20 cellular contexts compared by ENCODE assay signal in genomic region chr1:75472089-75472970, GRCh38.
"Had no signal": no experiment of that assay in that cellular context is flagged by ENCODE, and none has a peak within 500 bp of the region (broad histone marks: within the 10 kb centered on the region; RNA-seq: fewer than 3 reads in every experiment).

No MANE protein-coding gene starts in this region.

- H3K36me3 ChIP-seq: colonic mucosa, gastroesophageal sphincter, neutrophil, thyroid gland had no signal

- H3K4me1 ChIP-seq: colonic mucosa, parathyroid adenoma, thyroid gland had no signal

- H3K27ac ChIP-seq: colonic mucosa, gastroesophageal sphincter, neutrophil, parathyroid adenoma, thyroid gland had no signal

- DNase-seq: activated B cell treated with CpG ODN at 0.5 μM for 24 hours; activated CD4-positive, alpha-beta T cell treated with anti-CD3 and anti-CD28 coated beads for 4 hours; activated CD4-positive, alpha-beta T cell treated with anti-CD3 and anti-CD28 coated beads, Interleukin-2, amount 50 U/mL, for 48 hours; activated effector memory CD4-positive, alpha-beta T cell treated with Interleukin-2 at 50 U/mL for 16 hours; activated naive CD4-positive, alpha-beta T cell treated with anti-CD3 and anti-CD28 coated beads for 36 hours; activated naive CD8-positive, alpha-beta T cell treated with anti-CD3 and anti-CD28 coated beads, Interleukin-2, amount 10 ng/mL, durations not matched to agents 7 days and 5 days; activated T-cell treated with anti-CD3 and anti-CD28 coated beads, Interleukin-2, amount 50 U/mL, for 72 hours; amniotic stem cell; colonic mucosa; dorsolateral prefrontal cortex; effector memory CD8-positive, alpha-beta T cell; head of caudate nucleus; left cardiac atrium; right cardiac atrium; stimulated activated CD4-positive, alpha-beta T cell treated with anti-CD3 and anti-CD28 coated beads, Interleukin-12 subunit alpha, Interleukin-12 subunit beta, amount 100 ng/mL, for 4 hours; substantia nigra; thyroid gland had no signal

- H2AFZ ChIP-seq: parathyroid adenoma had no signal

- H3K9me3 ChIP-seq: colonic mucosa, gastroesophageal sphincter, neutrophil, thyroid gland had no signal

- ATAC-seq: activated T-cell treated with anti-CD3 and anti-CD28 coated beads, Interleukin-2, amount 50 U/mL, for 72 hours; effector memory CD8-positive, alpha-beta T cell; gastroesophageal sphincter; right cardiac atrium had no signal

- H3K4me3 ChIP-seq: colonic mucosa, dorsolateral prefrontal cortex, gastroesophageal sphincter, thyroid gland had no signal

- H3K27me3 ChIP-seq: colonic mucosa, dorsolateral prefrontal cortex, gastroesophageal sphincter, neutrophil, thyroid gland had no signal

- H3K79me2 ChIP-seq: parathyroid adenoma had no signal
